ENCODE assay signal across 8 cellular contexts in genomic region chr4:151014521-151015457, GRCh38. TPM values are rescaled to one million over a fixed set of nuclear protein-coding genes. Genes with fewer than 3 reads are reported as not detected.
DNase-seq lines count a peak whose midpoint lies in the region; ATAC-seq, FAIRE-seq and TF ChIP-seq lines count a peak whose summit lies in the region.

LRBA (minus strand) TSS chr4:151015284; CDS start chr4:151014642, 642 bp downstream.

- CTCF ChIA-PET in A549 (lab: Yijun Ruan, JAX) (no interaction called here), WTC11 (lab: Charles Lee) (interaction anchor here (1.0 kb wide), 1 partner anchor 31 kb away, joined by 3 read pairs; no protein-coding TSS in a partner anchor)

- POLR2A ChIA-PET in A549 (lab: Yijun Ruan, JAX): interaction anchor here (0.9 to 1.0 kb wide), 3 partner anchors 9 to 54 kb away, joined by 3 to 7 read pairs (median 3); no protein-coding TSS in a partner anchor
- POLR2A ChIA-PET in WTC11 (lab: Charles Lee): interaction anchor here (1.5 to 1.9 kb wide), 3 partner anchors 11 to 53 kb away, joined by 4 to 8 read pairs (median 7); no protein-coding TSS in a partner anchor

- H3K9me3 Mint-ChIP-seq in WTC11: no peaks in the 10 kb centered on the region

- FAIRE-seq in A549 (lab: Jason Lieb, UNC) (no peak), bronchial epithelial cell (lab: Jason Lieb, UNC) (no peak)

- H3K4me1 ChIP-seq in A549: peaks cover 16% of the 10 kb centered on the region; the same call in 2 of the 3 replicates
- peaks cover 12 to 54% (median 35%) of the 10 kb centered on the region in 6 donors for H3K4me1 ChIP-seq in spleen

- no peaks in the 10 kb centered on the region for H3K27me3 Mint-ChIP-seq in WTC11 (ENCODE audit: low read depth)

- 0% methylated on average over 16 of the region's 37 CpGs for WGBS in A549 (ENCODE audit: missing lambda C conversion rate)
- WGBS in spleen, 5 donors: 0 to 1% (median 0%) methylated on average over 35 to 37 of the region's 37 CpGs

- H3K36me3 Mint-ChIP-seq in WTC11: peaks cover 17% of the 10 kb centered on the region

- H3K9me3 ChIP-seq in A549 (no peaks in the 10 kb centered on the region), spleen (no peaks in the 10 kb centered on the region)

- TF ChIP-seq CTCF in A549 (IDR thresholded peaks at IDR 0.05) (no peak), WTC11 (IDR thresholded peaks at IDR 0.05) (no peak), bronchial epithelial cell (IDR thresholded peaks at IDR 0.05; ENCODE audit: insufficient read depth, low read length, severe bottlenecking) (no peak), spleen (IDR thresholded peaks at IDR 0.05 in 8 of 11, conservative IDR thresholded peaks at IDR 0.05 in 3 of 11) (no peak)

- H3K4me3 ChIP-seq in A549 (peak within 1 kb of the TSS; percentile 76), bronchial epithelial cell (ENCODE audit: low read depth, low read length) (peak within 1 kb of the TSS; percentile 77), spleen (peak within 1 kb of the TSS; percentile 90 to 100 (median 98))

- peak within 1 kb of the TSS; percentile 96 for H3K4me3 Mint-ChIP-seq in WTC11

- H3K4me1 Mint-ChIP-seq in WTC11: peaks cover 20% of the 10 kb centered on the region

- peak within 1 kb of the TSS; percentile 94 to 100 for H3K27ac ChIP-seq in A549
- H3K27ac ChIP-seq in spleen: peak within 1 kb of the TSS; percentile 94 to 99 (median 97)

- peak within 1 kb of the TSS; percentile 94 for H3K4me2 ChIP-seq in A549

- intact Hi-C loops in spleen (cut with DNase I; ENCODE audit: low total_unique reads): no loop called here

- no peaks in the 10 kb centered on the region for H3K27me3 ChIP-seq in bronchial epithelial cell (ENCODE audit: control insufficient read depth, insufficient read depth, low read length)
- no peaks in the 10 kb centered on the region for H3K27me3 ChIP-seq in spleen (replicated peaks in 1 of 7)

- TF ChIP-seq RAD21 in A549 (conservative IDR thresholded peaks at IDR 0.05 in 1 of 2, IDR thresholded peaks at IDR 0.05 in 1 of 2): no peak

- DNase-seq in A549 (ENCODE audit: low read depth in 1 of 2, low spot score in 1 of 2) (peak; percentile 63 to 74), NCI-H2227 (lab: John Stamatoyannopoulos, UW; ENCODE audit: unreplicated experiment) (peak; percentile 78), WTC11 (ENCODE audit: low spot score) (peak; percentile 92), bronchial epithelial cell (ENCODE audit: low read depth) (peak; percentile 79), inferior parietal cortex (ENCODE audit: extremely low spot score) (peak; percentile 54), spleen (peak; percentile 94)

- peak; percentile 87 to 89 for ATAC-seq in A549
- ATAC-seq in GM18868 (IDR thresholded peaks at IDR 0.05; ENCODE audit: unreplicated experiment): peak; percentile 68
- ATAC-seq in HG03135 (IDR thresholded peaks at IDR 0.05; ENCODE audit: unreplicated experiment): peak; percentile 61
- ATAC-seq in WTC11: peak; percentile 83

- TF ChIP-seq POLR2A in A549 (IDR thresholded peaks at IDR 0.05; ENCODE audit: low read length) (no peak), spleen (IDR thresholded peaks at IDR 0.05) (no peak)

- peak within 1 kb of the TSS; percentile 99 for H3K27ac Mint-ChIP-seq in WTC11

- H3K36me3 ChIP-seq in bronchial epithelial cell (ENCODE audit: control insufficient read depth, insufficient read depth, low read length) (no peaks in the 10 kb centered on the region), spleen (peaks cover 0 to 13% (median 0%) of the 10 kb centered on the region in 6 donors)

- no peak for TF ChIP-seq EP300 in A549 (IDR thresholded peaks at IDR 0.05)

TF ChIP-seq in A549, 52 proteins besides CTCF, POLR2A, EP300 and RAD21 (continues in another document):
- TF ChIP-seq CBX2 (IDR thresholded peaks at IDR 0.05; ENCODE audit: borderline replicate concordance, low read depth) (no peak), HMGXB4 (CRISPR knock-in tag; IDR thresholded peaks at IDR 0.05; ENCODE audit: borderline replicate concordance) (no peak), BHLHE40 (IDR thresholded peaks at IDR 0.05; ENCODE audit: low read depth, low read length) (no peak), HDAC2 (IDR thresholded peaks at IDR 0.05) (no peak), KDM1A (IDR thresholded peaks at IDR 0.05; ENCODE audit: low read depth) (no peak), HOXA7 (CRISPR knock-in tag; IDR thresholded peaks at IDR 0.05) (no peak), MYC (IDR thresholded peaks at IDR 0.05; ENCODE audit: borderline replicate concordance, low read length) (no peak)

TF ChIP-seq in WTC11, 78 proteins besides CTCF, POLR2A, EP300 and RAD21 (continues in another document):
- TF ChIP-seq USF1 (CRISPR knock-in tag; IDR thresholded peaks at IDR 0.05): 0 out of 2 replicates have a peak, but pooled peaks have one; percentile 1
- no peak for TF ChIP-seq AFF4 (CRISPR knock-in tag; IDR thresholded peaks at IDR 0.05; ENCODE audit: borderline replicate concordance)
- TF ChIP-seq ZNF416 (CRISPR knock-in tag; IDR thresholded peaks at IDR 0.05): no peak
- TF ChIP-seq NFYB (CRISPR knock-in tag; conservative IDR thresholded peaks at IDR 0.05; ENCODE audit: low read depth): 0 out of 2 replicates have a peak, but pooled peaks have one; percentile 7
- TF ChIP-seq USF2 (CRISPR knock-in tag; IDR thresholded peaks at IDR 0.05): no peak
- no peak for TF ChIP-seq SMAD3 (CRISPR knock-in tag; IDR thresholded peaks at IDR 0.05; ENCODE audit: borderline replicate concordance)
- TF ChIP-seq ZNF263 (CRISPR knock-in tag; IDR thresholded peaks at IDR 0.05; ENCODE audit: low read depth): no peak

RNA-seq across cellular contexts. Expression of gene LRBA, which starts in this region (rescaled TPM):
- polyA plus RNA-seq in A549 (2011; rRNA removed): 24.3 and 25.1 TPM in 2 replicates
- polyA plus RNA-seq in A549 (2012; cell fraction: cytosol; rRNA removed): 4.3 and 5.0 TPM in 2 replicates
- polyA plus RNA-seq in A549 (2012; cell fraction: nucleus; rRNA removed): 9.1 and 11.7 TPM in 2 replicates
- polyA plus RNA-seq in A549 (2017; fragmentation: RNase III; extraction: RNeasy Plus Mini Kit Qiagen cat#74134 plus additional on column Dnase treatment): 9.2 to 10.7 TPM (median 9.8 TPM) in 3 replicates
- 74.2 and 84.0 TPM in 2 replicates for polyA minus RNA-seq in A549 (2011; rRNA and poly(A)+ RNA removed)
- total RNA-seq in WTC11 (2021): 69.1 to 74.9 TPM (median 69.6 TPM) in 3 replicates
- 103 and 119 TPM in 2 replicates for total RNA-seq in bronchial epithelial cell
- total RNA-seq in spleen: 10 to 100 TPM; 49.9 to 84.9 (median 59.2) TPM
- polyA plus RNA-seq in spleen: 10 to 100 TPM in 2 of 3 donors, 1 to 10 TPM in 1; 8.2 to 11.6 (median 10.8) TPM

Comparison
In these comparisons a context has a peak if more than half of its experiments do, and no peak if none do; other contexts are left out.
1. Peak in every context shown above with its lines: DNase-seq, ATAC-seq, H3K4me3 ChIP-seq and H3K27ac ChIP-seq.